ENCODE assay signal across 13 cellular contexts in genomic region chr15:55344206-55344605, GRCh38. TPM values are rescaled to one million over a fixed set of nuclear protein-coding genes. Genes with fewer than 3 reads are reported as not detected.
DNase-seq lines count a peak whose midpoint lies in the region; ATAC-seq, FAIRE-seq and TF ChIP-seq lines count a peak whose summit lies in the region.
"Had no signal": no experiment of that assay in that cellular context is flagged by ENCODE, and none has a peak within 500 bp of the region (broad histone marks: within the 10 kb centered on the region; RNA-seq: fewer than 3 reads in every experiment).

No MANE protein-coding gene starts in this region.

- no peaks in the 10 kb centered on the region for H3K9me2 ChIP-seq in SK-N-SH

- no peak for TF ChIP-seq RAD21 in SK-N-SH (IDR thresholded peaks at IDR 0.05; ENCODE audit: low read length)

- no peaks in the 10 kb centered on the region for H3K27me3 ChIP-seq in SK-N-SH (ENCODE audit: insufficient read depth)

- TF ChIP-seq EP300 in SK-N-SH (IDR thresholded peaks at IDR 0.05; ENCODE audit: borderline replicate concordance in 1 of 2, low read depth in 1 of 2, low read length in 1 of 2), result no peak

- no peaks in the 10 kb centered on the region for H3K9me3 Mint-ChIP-seq in osteocyte (ENCODE audit: unreplicated experiment)

- H3K79me2 ChIP-seq in SK-N-SH (ENCODE audit: insufficient read depth), result no peaks in the 10 kb centered on the region

- peaks cover 25% of the 10 kb centered on the region for H3K36me3 Mint-ChIP-seq in osteocyte (ENCODE audit: unreplicated experiment)

- peak overlapping the region; percentile 9 to 94; a peak in 3 of 4 replicates for H3K27ac ChIP-seq in SK-N-SH (ENCODE audit: low read depth in 2 of 2, low read length in 1 of 2)

- no peak overlapping the region for H3K4me3 Mint-ChIP-seq in osteocyte (ENCODE audit: unreplicated experiment)

- peaks cover 4% of the 10 kb centered on the region for H3F3A ChIP-seq in SK-N-SH (replicated peaks; ENCODE audit: insufficient read depth)

- H3K4me3 ChIP-seq in SK-N-SH (ENCODE audit: low read depth in 2 of 2, low read length in 1 of 2), result no peak overlapping the region

- H3K4me1 Mint-ChIP-seq in osteocyte (ENCODE audit: unreplicated experiment), result peaks cover 19% of the 10 kb centered on the region

- no peak for FAIRE-seq in urothelium cell line (lab: Jason Lieb, UNC)

- TF ChIP-seq CTCF in SK-N-SH (IDR thresholded peaks at IDR 0.05) (no peak), osteocyte (IDR thresholded peaks at IDR 0.05) (no peak)

- H3K4me1 ChIP-seq in SK-N-SH (ENCODE audit: control insufficient read depth in 1 of 2, insufficient read depth in 2 of 2, low read depth in 1 of 2, low read length in 1 of 2), result peaks cover 9 to 16% of the 10 kb centered on the region in 2 experiments; a peak in 3 of 4 replicates

- peaks cover 3 to 26% of the 10 kb centered on the region in 2 experiments for H3K36me3 ChIP-seq in SK-N-SH (replicated peaks in 1 of 2; ENCODE audit: control insufficient read depth in 1 of 2, insufficient read depth in 2 of 2, low read length in 1 of 2)

- H3K27me3 Mint-ChIP-seq in osteocyte (ENCODE audit: unreplicated experiment), result no peaks in the 10 kb centered on the region

- intact Hi-C loops in left cardiac atrium (cut with DNase I), result no loop called here

- no peak overlapping the region for H3K9ac ChIP-seq in SK-N-SH

- ATAC-seq in left cardiac atrium (peak; percentile 51 to 53), GM21737 (IDR thresholded peaks at IDR 0.05; ENCODE audit: unreplicated experiment) (no peak)
- ATAC-seq: stimulated activated naive CD8-positive, alpha-beta T cell treated with anti-CD3 and anti-CD28 coated beads, Interleukin-15, Interleukin-2, amounts not matched to agents 100 U/mL and 50 U/mL, for 24 hours had no signal

- no peaks in the 10 kb centered on the region for H4K20me1 ChIP-seq in SK-N-SH (ENCODE audit: insufficient read depth)

- POLR2A ChIA-PET in SK-N-SH (lab: Yijun Ruan, JAX), result no interaction called here

- DNase-seq in GM04503 (ENCODE audit: low read depth) (peak; percentile 42), SK-N-SH (no peak), left cardiac atrium (no peak), osteocyte (ENCODE audit: extremely low spot score, unreplicated experiment) (no peak), kidney glomerular epithelial cell (lab: John Stamatoyannopoulos, UW) (no peak), NCI-H526 treated with DMSO at 0.1 percent for 48 hours (lab: John Stamatoyannopoulos, UW) (no peak), urothelium cell line (ENCODE audit: low spot score) (no peak)
- DNase-seq: central memory CD4-positive, alpha-beta T cell; DMS 273 treated with DMSO at 0.1 percent for 48 hours; foreskin melanocyte; KBM-7; stimulated activated naive CD8-positive, alpha-beta T cell treated with anti-CD3 and anti-CD28 coated beads, Interleukin-15, Interleukin-2, amounts not matched to agents 100 U/mL and 50 U/mL, for 24 hours had no signal

- H3K27ac Mint-ChIP-seq in osteocyte (ENCODE audit: unreplicated experiment), result peak overlapping the region; percentile 70

- no peak overlapping the region; the same call in 1 of the 2 replicates for H3K4me2 ChIP-seq in SK-N-SH

- no peaks in the 10 kb centered on the region for H3K9me3 ChIP-seq in SK-N-SH

- H2AFZ ChIP-seq in SK-N-SH (ENCODE audit: low read depth), result no peak overlapping the region

- CTCF ChIA-PET in SK-N-SH (lab: Yijun Ruan, JAX), result interaction anchor here (0.7 to 1.3 kb wide), 2 partner anchors 10 to 34 kb away, joined by 3 to 4 read pairs; no protein-coding TSS in a partner anchor

- WGBS in SK-N-SH (ENCODE audit: low lambda C conversion rate), result 89% methylated on average over 2 of the region's 2 CpGs

TF ChIP-seq in SK-N-SH, 30 proteins besides CTCF, POLR2A, EP300 and RAD21:
- TF ChIP-seq TEAD4 (IDR thresholded peaks at IDR 0.05; ENCODE audit: borderline replicate concordance, insufficient read depth) (no peak), MXI1 (IDR thresholded peaks at IDR 0.05; ENCODE audit: low read depth, low read length) (no peak), GABPA (IDR thresholded peaks at IDR 0.05; ENCODE audit: low read depth) (no peak), TCF12 (IDR thresholded peaks at IDR 0.05) (no peak), POLR2AphosphoS5 (IDR thresholded peaks at IDR 0.05; ENCODE audit: low read depth, low read length) (no peak)

RNA-seq across cellular contexts. Expression of gene PIGB, which starts 25.2 kb away (rescaled TPM):
- polyA plus RNA-seq in SK-N-SH (2012; rRNA removed), result 6.6 and 10.5 TPM in 2 replicates
- polyA plus RNA-seq in SK-N-SH (2012; cell fraction: cytosol; rRNA removed), result 8.5 and 10.2 TPM in 2 replicates
- polyA plus RNA-seq in SK-N-SH (2012; cell fraction: nucleus; rRNA removed), result 6.3 and 16.1 TPM in 2 replicates
- 1 to 10 TPM; 4.2 to 7.5 TPM for total RNA-seq in left cardiac atrium
- 15.4 and 15.9 TPM in 2 replicates for total RNA-seq in osteocyte

RNA-seq across cellular contexts. Expression of gene PIGBOS1, which starts 25.3 kb away (rescaled TPM):
- 18.2 and 23.6 TPM in 2 replicates for polyA plus RNA-seq in SK-N-SH (2012; rRNA removed)
- 28.7 and 29.8 TPM in 2 replicates for polyA plus RNA-seq in SK-N-SH (2012; cell fraction: cytosol; rRNA removed)
- polyA plus RNA-seq in SK-N-SH (2012; cell fraction: nucleus; rRNA removed), result 5.1 and 5.6 TPM in 2 replicates
- 10 to 100 TPM in 1 of 2 donors, 1 to 10 TPM in 1; 8.6 to 12.6 TPM for total RNA-seq in left cardiac atrium
- 14.6 and 15.6 TPM in 2 replicates for total RNA-seq in osteocyte

RNA-seq across cellular contexts. Expression of gene RAB27A, which starts 54.6 kb away (rescaled TPM):
- 9.6 and 11.0 TPM in 2 replicates for polyA plus RNA-seq in SK-N-SH (2012; rRNA removed)
- polyA plus RNA-seq in SK-N-SH (2012; cell fraction: cytosol; rRNA removed), result 16.1 and 17.9 TPM in 2 replicates
- polyA plus RNA-seq in SK-N-SH (2012; cell fraction: nucleus; rRNA removed), result 4.2 and 6.1 TPM in 2 replicates
- total RNA-seq in left cardiac atrium (10 to 100 TPM in 1 of 2 donors, 1 to 10 TPM in 1; 9.9 to 17.7 TPM), osteocyte (12.4 and 14.6 TPM in 2 replicates)
